In genomic region chr6:19538086-19538485, GRCh38 we compare ENCODE assay signal across 16 cellular contexts.
DNase-seq lines count a peak whose midpoint lies in the region; ATAC-seq and TF ChIP-seq lines count a peak whose summit lies in the region.
"Had no signal": no experiment of that assay in that cellular context is flagged by ENCODE, and none has a peak within 500 bp of the region (broad histone marks: within the 10 kb centered on the region; RNA-seq: fewer than 3 reads in every experiment).

No MANE protein-coding gene starts in this region.

- H2BK15ac ChIP-seq in neuronal stem cell (ENCODE audit: low read length) = peak overlapping the region; percentile 81

- TF ChIP-seq CTCF in GM23338 (conservative IDR thresholded peaks at IDR 0.05; ENCODE audit: low read depth in 2 of 2) (no peak), body of pancreas (IDR thresholded peaks at IDR 0.05) (no peak), osteocyte (IDR thresholded peaks at IDR 0.05) (no peak)

- H3K9ac ChIP-seq in neuronal stem cell (ENCODE audit: low read depth, low read length, poor library complexity) = no peak overlapping the region

- 8 to 11% methylated on average over 9 to 12 of the region's 12 CpGs for WGBS in body of pancreas, 2 donors
- no CpG with 5 or more reads among the region's 12 CpGs for WGBS in neuronal stem cell (ENCODE audit: extremely low coverage in 2 of 2, insufficient read length in 2 of 2, insufficient replicate concordance in 1 of 2), 2 donors

- H3K14ac ChIP-seq in neuronal stem cell (ENCODE audit: low read length) = peak overlapping the region; percentile 21

- H3K27me3 ChIP-seq in GM23338 (ENCODE audit: insufficient read depth) (no peaks in the 10 kb centered on the region), body of pancreas (no peaks in the 10 kb centered on the region), neuronal stem cell (ENCODE audit: control insufficient read depth in 3 of 3, insufficient read depth in 3 of 3, low read depth in 1 of 3, low read length in 3 of 3) (no peaks in the 10 kb centered on the region)
- H3K27me3 ChIP-seq: gastroesophageal sphincter had no signal

- no peak overlapping the region for H3K4ac ChIP-seq in neuronal stem cell (ENCODE audit: low read length)

- H2BK120ac ChIP-seq in neuronal stem cell (ENCODE audit: low read depth, low read length) = no peak overlapping the region

- H3K27ac ChIP-seq in GM23338 (ENCODE audit: low read depth) (no peak overlapping the region), body of pancreas (peak overlapping the region in 2 of 4 donors; percentile 32 to 43), neuronal stem cell (replicated peaks; ENCODE audit: low read length) (no peak overlapping the region)
- H3K27ac ChIP-seq: thoracic aorta had no signal

- H3K4me3 ChIP-seq in GM23338 (no peak overlapping the region), body of pancreas (no peak overlapping the region), neuronal stem cell (ENCODE audit: low read length in 2 of 2) (no peak overlapping the region)
- H3K4me3 ChIP-seq: gastroesophageal sphincter, thoracic aorta had no signal

- H3K4me1 ChIP-seq in GM23338 (ENCODE audit: insufficient read depth) (no peaks in the 10 kb centered on the region), body of pancreas (peaks cover 9% of the 10 kb centered on the region), neuronal stem cell (ENCODE audit: control insufficient read depth in 2 of 2, insufficient read depth in 1 of 2, low read depth in 1 of 2, low read length in 2 of 2) (no peaks in the 10 kb centered on the region)

- TF ChIP-seq POLR2A in body of pancreas (IDR thresholded peaks at IDR 0.05) = no peak

- H3K4me1 Mint-ChIP-seq in GM23338 = peaks cover 5% of the 10 kb centered on the region; the same call in 2 of the 3 replicates
- H3K4me1 Mint-ChIP-seq in osteocyte (ENCODE audit: unreplicated experiment) = no peaks in the 10 kb centered on the region

- peaks cover 3% of the 10 kb centered on the region; the same call in 1 of the 2 replicates for H3K9me2 ChIP-seq in GM23338 (ENCODE audit: insufficient read depth)

- no peaks in the 10 kb centered on the region for H3K79me2 ChIP-seq in GM23338 (replicated peaks; ENCODE audit: insufficient read depth)

- peaks cover 2% of the 10 kb centered on the region for H3K9me3 Mint-ChIP-seq in GM23338
- H3K9me3 Mint-ChIP-seq in osteocyte (ENCODE audit: unreplicated experiment) = no peaks in the 10 kb centered on the region

- H2AK5ac ChIP-seq in neuronal stem cell (ENCODE audit: low read depth, low read length) = peak overlapping the region; percentile 89

- no peaks in the 10 kb centered on the region for H3K79me1 ChIP-seq in neuronal stem cell (ENCODE audit: low read depth, low read length)

- H3K23ac ChIP-seq in neuronal stem cell (ENCODE audit: low read depth, low read length, poor library complexity) = peak overlapping the region; percentile 63

- H3K9me3 ChIP-seq in body of pancreas (no peaks in the 10 kb centered on the region), neuronal stem cell (replicated peaks in 1 of 2; ENCODE audit: control insufficient read depth in 2 of 2, insufficient read depth in 1 of 2, low read depth in 1 of 2, low read length in 2 of 2) (peaks cover 0 to 6% of the 10 kb centered on the region in 2 donors)
- H3K9me3 ChIP-seq: gastroesophageal sphincter, thoracic aorta had no signal

- H3K36me3 Mint-ChIP-seq in GM23338 (ENCODE audit: low read depth) (peaks cover 31% of the 10 kb centered on the region), osteocyte (ENCODE audit: unreplicated experiment) (no peaks in the 10 kb centered on the region)

- no peaks in the 10 kb centered on the region for H4K20me1 ChIP-seq in GM23338 (replicated peaks; ENCODE audit: insufficient read depth)

- no peaks in the 10 kb centered on the region for H3F3A ChIP-seq in GM23338 (replicated peaks; ENCODE audit: low read depth)

- H2BK12ac ChIP-seq in neuronal stem cell (ENCODE audit: low read length) = no peak overlapping the region

- ATAC-seq in GM23338 = peak; percentile 74
- ATAC-seq in body of pancreas = peak; percentile 90
- ATAC-seq in HG02840 (IDR thresholded peaks at IDR 0.05; ENCODE audit: low FRiP score, unreplicated experiment) = no peak
- ATAC-seq: gastroesophageal sphincter, HCT116 had no signal

- H4K8ac ChIP-seq in neuronal stem cell (ENCODE audit: low read depth, low read length) = peak overlapping the region; percentile 92

- H3K4me3 Mint-ChIP-seq in GM23338 (no peak overlapping the region), osteocyte (ENCODE audit: unreplicated experiment) (no peak overlapping the region)

- H2AFZ ChIP-seq in GM23338 (no peak overlapping the region), neuronal stem cell (ENCODE audit: low read length) (no peak overlapping the region)

- intact Hi-C loops in body of pancreas (cut with DNase I) = no loop called here

- peaks cover 5% of the 10 kb centered on the region; the same call in 1 of the 2 replicates for H3K36me3 ChIP-seq in GM23338 (ENCODE audit: insufficient read depth)
- H3K36me3 ChIP-seq in body of pancreas (replicated peaks in 1 of 2; ENCODE audit: insufficient read depth in 1 of 2, low read depth in 2 of 2) = no peaks in the 10 kb centered on the region
- no peaks in the 10 kb centered on the region for H3K36me3 ChIP-seq in neuronal stem cell (replicated peaks in 1 of 2; ENCODE audit: control insufficient read depth in 2 of 2, insufficient read depth in 2 of 2, low read length in 2 of 2)
- H3K36me3 ChIP-seq: gastroesophageal sphincter, thoracic aorta had no signal

- no peak overlapping the region for H4K91ac ChIP-seq in neuronal stem cell (ENCODE audit: low read depth, low read length, poor library complexity)

- no peak overlapping the region for H2BK5ac ChIP-seq in neuronal stem cell (ENCODE audit: low read length)

- DNase-seq in GM23338 (ENCODE audit: low spot score) (peak; percentile 31), NCI-H2107 treated with DMSO at 0.1 percent for 48 hours (lab: John Stamatoyannopoulos, UW; ENCODE audit: unreplicated experiment) (peak; percentile 82), body of pancreas (peak; percentile 60 to 87 (median 82)), neuronal stem cell (ENCODE audit: low spot score) (no peak), osteocyte (ENCODE audit: extremely low spot score, unreplicated experiment) (no peak), EL (no peak), A172 (ENCODE audit: low spot score) (no peak)
- DNase-seq: activated CD4-positive, CD25-positive, alpha-beta regulatory T cell; activated naive CD4-positive, alpha-beta T cell treated with Interleukin-2 at 50 U/mL for 16 hours; C1 segment of cervical spinal cord; Kasumi-1; mesenchymal stem cell had no signal

- H3K4me2 ChIP-seq in GM23338 (no peak overlapping the region), neuronal stem cell (ENCODE audit: insufficient read depth, low read length, poor library complexity, severe bottlenecking) (no peak overlapping the region)

- H3K27me3 Mint-ChIP-seq in GM23338 (ENCODE audit: insufficient read depth, low read depth, poor library complexity) = peaks cover 2% of the 10 kb centered on the region
- no peaks in the 10 kb centered on the region for H3K27me3 Mint-ChIP-seq in osteocyte (ENCODE audit: unreplicated experiment)

- peak overlapping the region; percentile 84 for H3K18ac ChIP-seq in neuronal stem cell (ENCODE audit: low read length)

- H3K27ac Mint-ChIP-seq in GM23338 = no peak overlapping the region
- H3K27ac Mint-ChIP-seq in osteocyte (ENCODE audit: unreplicated experiment) = no peak overlapping the region

TF ChIP-seq in GM23338, 12 proteins besides CTCF, POLR2A, EP300 and RAD21 (continues in another document):
- TF ChIP-seq ZNF331 (CRISPR knock-in tag; IDR thresholded peaks at IDR 0.05; ENCODE audit: low read depth) (no peak), STAT1 (IDR thresholded peaks at IDR 0.05; ENCODE audit: unreplicated experiment) (no peak), JUNB (IDR thresholded peaks at IDR 0.05; ENCODE audit: unreplicated experiment) (no peak), EZH2 (IDR thresholded peaks at IDR 0.05; ENCODE audit: low read depth, unreplicated experiment) (no peak), EZH2phosphoT487 (IDR thresholded peaks at IDR 0.05; ENCODE audit: unreplicated experiment) (no peak)

Comparison
In these comparisons a context has a peak if more than half of its experiments do, and no peak if none do; other contexts are left out.
1. DNase-seq: peak in GM23338 (single experiment), NCI-H2107 treated with DMSO at 0.1 percent for 48 hours (single experiment) and body of pancreas (4 of 4); none in neuronal stem cell (single experiment), osteocyte (single experiment), EL (single experiment) and A172 (single experiment).